27 cellular contexts compared by ENCODE assay signal in genomic region chr7:116166167-116166566, GRCh38. TPM values are rescaled to one million over a fixed set of nuclear protein-coding genes. Genes with fewer than 3 reads are reported as not detected.
DNase-seq lines count a peak whose midpoint lies in the region; ATAC-seq, FAIRE-seq and TF ChIP-seq lines count a peak whose summit lies in the region.
"Had no signal": no experiment of that assay in that cellular context is flagged by ENCODE, and none has a peak within 500 bp of the region (broad histone marks: within the 10 kb centered on the region; RNA-seq: fewer than 3 reads in every experiment).

No MANE protein-coding gene starts in this region.

- intact Hi-C loops in A673 (cut with micrococcal nuclease; ENCODE audit: unreplicated experiment) (no loop called here), IMR-90 (cut with micrococcal nuclease) (no loop called here), GM12878 (cut with micrococcal nuclease; ENCODE audit: unreplicated experiment) (no loop called here)

- BruUV-seq in A673 (replicated peaks; lab: Mats Ljungman, UMichigan), result no TSS peak
- BruUV-seq in IMR-90 (replicated peaks; lab: Mats Ljungman, UMichigan), result no TSS peak
- no TSS peak for BruUV-seq in GM12878 (replicated peaks; lab: Mats Ljungman, UMichigan)

- CTCF ChIA-PET in A673 (lab: Charles Lee), result interaction anchor here (0.5 kb wide), 1 partner anchor 1221 kb away, joined by 4 read pairs; no protein-coding TSS in a partner anchor
- CTCF ChIA-PET in IMR-90 (lab: Yijun Ruan, JAX), result interaction anchor here (1.2 kb wide), 1 partner anchor 28 kb away, joined by 3 read pairs; no protein-coding TSS in a partner anchor
- CTCF ChIA-PET in GM12878 (lab: Yijun Ruan, JAX), result interaction anchor here (0.8 to 3.1 kb wide), 9 partner anchors 8 to 425 kb away, joined by 3 to 19 read pairs (median 5); no protein-coding TSS in a partner anchor

- H3K18ac ChIP-seq in IMR-90 (ENCODE audit: low read depth, low read length), result peak overlapping the region; percentile 18; the same call in 1 of the 2 replicates

- H4K20me1 ChIP-seq in IMR-90 (ENCODE audit: insufficient read depth, low read length), result no peaks in the 10 kb centered on the region
- no peaks in the 10 kb centered on the region for H4K20me1 ChIP-seq in GM12878 (ENCODE audit: control insufficient read depth, insufficient read depth)

- H3K36me3 Mint-ChIP-seq in naive B cell, result no peaks in the 10 kb centered on the region

- H3K56ac ChIP-seq in IMR-90 (ENCODE audit: extremely low read depth, insufficient read depth, low read length), result no peak overlapping the region

- peak overlapping the region; percentile 26; the same call in 1 of the 3 replicates for H2BK15ac ChIP-seq in IMR-90 (ENCODE audit: low read depth, low read length)

- peak overlapping the region in 5 of 6 donors; percentile 1 to 94 (median 49) for H3K27ac Mint-ChIP-seq in naive B cell
- H3K27ac Mint-ChIP-seq: activated CD4-positive, alpha-beta T cell treated with anti-CD3 and anti-CD28 coated beads for 36 hours; nephron had no signal

- TF ChIP-seq RAD21 in IMR-90 (IDR thresholded peaks at IDR 0.05; ENCODE audit: low read length) (no peak), GM12878 (IDR thresholded peaks at IDR 0.05; ENCODE audit: insufficient read depth, low read depth, low read length) (no peak)

- H3K23ac ChIP-seq in IMR-90 (ENCODE audit: low read depth, low read length), result peak overlapping the region; percentile 68

- peaks cover 14% of the 10 kb centered on the region for H3K4me1 ChIP-seq in A673 (ENCODE audit: insufficient read depth, low read length, poor library complexity, severe bottlenecking)
- peaks cover 9% of the 10 kb centered on the region; the same call in 1 of the 2 replicates for H3K4me1 ChIP-seq in IMR-90 (ENCODE audit: control insufficient read depth, insufficient read depth, low read length)
- peaks cover 46% of the 10 kb centered on the region for H3K4me1 ChIP-seq in GM12878 (ENCODE audit: control insufficient read depth, insufficient read depth, low read length)
- H3K4me1 ChIP-seq: parathyroid adenoma, tibial artery had no signal

- no peak overlapping the region for H4K5ac ChIP-seq in IMR-90 (ENCODE audit: low read depth, low read length)

- no peak overlapping the region; a peak in 1 of 4 replicates for H4K8ac ChIP-seq in IMR-90 (ENCODE audit: low read depth in 2 of 2, low read length in 2 of 2)

- H3K4me1 Mint-ChIP-seq in naive B cell, result peaks cover 35 to 50% (median 43%) of the 10 kb centered on the region in 3 donors

- in situ Hi-C loops in IMR-90 (cut with MboI; ENCODE audit: low sequenced_read_pairs), result no loop called here
- in situ Hi-C loops in GM12878 (cut with MboI), result no loop called here

- no peak for ATAC-seq in IMR-90 (ENCODE audit: low read depth)
- ATAC-seq in GM12878, result no peak
- peak; percentile 21 to 23 for ATAC-seq in naive B cell (ENCODE audit: low read depth in 2 of 2)
- ATAC-seq in HG02981 (IDR thresholded peaks at IDR 0.05; ENCODE audit: unreplicated experiment), result no peak
- ATAC-seq in GM21786 (IDR thresholded peaks at IDR 0.05; ENCODE audit: unreplicated experiment), result no peak
- ATAC-seq in GM21529 (IDR thresholded peaks at IDR 0.05; ENCODE audit: unreplicated experiment), result no peak
- ATAC-seq: activated CD4-positive, alpha-beta T cell treated with anti-CD3 and anti-CD28 coated beads for 36 hours; esophagus mucosa; stimulated activated naive CD8-positive, alpha-beta T cell treated with anti-CD3 and anti-CD28 coated beads, Interleukin-15, Interleukin-2, amounts not matched to agents 100 U/mL and 50 U/mL, for 24 hours had no signal

- RAD21 ChIA-PET in GM12878 (lab: Charles Lee; ENCODE audit: unreplicated experiment), result interaction anchor here (1.4 to 2.0 kb wide), 4 partner anchors 14 to 70 kb away, joined by 4 to 7 read pairs (median 7); partner anchors contain the start of gene TES

- H3K9me3 ChIP-seq in A673 (ENCODE audit: low read depth, low read length, poor library complexity, severe bottlenecking), result no peaks in the 10 kb centered on the region
- no peaks in the 10 kb centered on the region for H3K9me3 ChIP-seq in IMR-90 (ENCODE audit: control insufficient read depth, insufficient read depth, low read length)
- H3K9me3 ChIP-seq in GM12878 (replicated peaks; ENCODE audit: control insufficient read depth, insufficient read depth, low read length), result no peaks in the 10 kb centered on the region; the same call in 2 of the 3 replicates
- H3K9me3 ChIP-seq: sigmoid colon, tibial artery had no signal

- no CpG with 5 or more reads among the region's 2 CpGs for WGBS in IMR-90 (ENCODE audit: extremely low coverage in 2 of 2, insufficient read length in 1 of 2), 2 experiments
- WGBS in GM12878 (ENCODE audit: insufficient coverage, insufficient replicate concordance, low lambda C conversion rate, missing lambda C conversion rate), result 98% methylated on average over 2 of the region's 2 CpGs

- no peak overlapping the region for H2BK5ac ChIP-seq in IMR-90 (ENCODE audit: low read depth, low read length, poor library complexity, severe bottlenecking)

- H3K4ac ChIP-seq in IMR-90 (ENCODE audit: low read depth, low read length), result peak overlapping the region; percentile 69; the same call in 1 of the 2 replicates

- H3K79me2 ChIP-seq in GM12878 (ENCODE audit: control insufficient read depth, insufficient read depth, low read length), result no peaks in the 10 kb centered on the region
- H3K79me2 ChIP-seq: parathyroid adenoma had no signal

- H3K36me3 ChIP-seq in A673 (ENCODE audit: insufficient read depth, low read length, poor library complexity, severe bottlenecking) (no peaks in the 10 kb centered on the region), IMR-90 (ENCODE audit: control insufficient read depth, insufficient read depth, low read length) (no peaks in the 10 kb centered on the region), GM12878 (ENCODE audit: control insufficient read depth in 2 of 2, insufficient read depth in 2 of 2, low read length in 1 of 2) (no peaks in the 10 kb centered on the region)
- H3K36me3 ChIP-seq: sigmoid colon, tibial artery had no signal

- no peak overlapping the region for H3K4me2 ChIP-seq in IMR-90 (ENCODE audit: low read depth, low read length)
- H3K4me2 ChIP-seq in GM12878 (ENCODE audit: control insufficient read depth, insufficient read depth), result 0 out of 2 replicates have a peak overlapping the region, but pooled peaks have one; percentile 5

- H3K9me3 Mint-ChIP-seq in naive B cell, result peaks cover 0 to 1% (median 0%) of the 10 kb centered on the region in 7 donors
- H3K9me3 Mint-ChIP-seq: nephron had no signal

- TF ChIP-seq EP300 in GM12878 (IDR thresholded peaks at IDR 0.05; ENCODE audit: borderline replicate concordance in 1 of 2, control insufficient read depth in 1 of 2, low read depth in 2 of 2, low read length in 2 of 2), result no peak

- SMC1A ChIA-PET in GM12878 (lab: Charles Lee; ENCODE audit: uncharacterized antibody, unreplicated experiment), result interaction anchor here (1.2 to 2.2 kb wide), 8 partner anchors 10 to 425 kb away, joined by 3 to 11 read pairs (median 4); no protein-coding TSS in a partner anchor

- TF ChIP-seq CTCF in A673 (conservative IDR thresholded peaks at IDR 0.05; ENCODE audit: low read depth, low read length) (no peak), IMR-90 (conservative IDR thresholded peaks at IDR 0.05; ENCODE audit: low read depth, low read length) (no peak), GM12878 (IDR thresholded peaks at IDR 0.05 in 2 of 3, conservative IDR thresholded peaks at IDR 0.05 in 1 of 3; ENCODE audit: control insufficient read depth in 2 of 3, extremely low read depth in 1 of 3, insufficient read depth in 1 of 3, low read depth in 3 of 3, low read length in 3 of 3) (no peak)

- DNase-seq in A673 (ENCODE audit: low spot score) (no peak), IMR-90 (peak; percentile 58), GM12878 (ENCODE audit: low read depth, low spot score) (no peak), naive B cell (no peak), pons (ENCODE audit: low spot score) (no peak)
- DNase-seq: 8988T; activated CD4-positive, alpha-beta T cell treated with anti-CD3 and anti-CD28 coated beads for 36 hours; activated naive CD4-positive, alpha-beta T cell treated with anti-CD3 and anti-CD28 coated beads, Interleukin-2, amount 50 U/mL, for 16 hours; activated T-cell treated with anti-CD3 and anti-CD28 coated beads, Interleukin-2, amount 50 U/mL, for 48 hours; Calu3; effector CD8-positive, alpha-beta T cell; EL; GOT3; NCI-H1417; NCI-H69; Right ventricle myocardium superior; sigmoid colon; stimulated activated CD4-positive, alpha-beta T cell treated with anti-CD3 and anti-CD28 coated beads, Interleukin-1b, Interleukin-23, amount 100 ng/mL, for 48 hours; stimulated activated naive CD8-positive, alpha-beta T cell treated with anti-CD3 and anti-CD28 coated beads, Interleukin-15, Interleukin-2, amounts not matched to agents 100 U/mL and 50 U/mL, for 24 hours; tibial artery had no signal

- H2AFZ ChIP-seq in IMR-90 (replicated peaks; ENCODE audit: low read length, poor library complexity) (no peak overlapping the region), GM12878 (ENCODE audit: control insufficient read depth, low read depth, low read length) (peak overlapping the region; percentile 41)
- H2AFZ ChIP-seq: parathyroid adenoma had no signal

- FAIRE-seq in GM12878 (lab: Jason Lieb, UNC), result no peak
- FAIRE-seq: HTR-8/SVneo had no signal

- H2BK20ac ChIP-seq in IMR-90 (ENCODE audit: low read depth, low read length), result peak overlapping the region; percentile 64; the same call in 1 of the 2 replicates

- H3K4me3 ChIP-seq in A673 (ENCODE audit: low read depth, low read length, poor library complexity, severe bottlenecking), result no peak overlapping the region
- no peak overlapping the region for H3K4me3 ChIP-seq in IMR-90 (ENCODE audit: insufficient read depth, low read depth, low read length)
- no peak overlapping the region for H3K4me3 ChIP-seq in GM12878
- H3K4me3 ChIP-seq: sigmoid colon, tibial artery had no signal

- peak overlapping the region; percentile 31; the same call in 1 of the 2 replicates for H2AK5ac ChIP-seq in IMR-90 (ENCODE audit: low read depth, low read length)

- H3K27me3 Mint-ChIP-seq in naive B cell, result peaks cover 0 to 8% (median 0%) of the 10 kb centered on the region in 3 donors

- H2BK120ac ChIP-seq in IMR-90 (ENCODE audit: low read depth, low read length), result peak overlapping the region; percentile 39; the same call in 1 of the 2 replicates

- TF ChIP-seq POLR2A in IMR-90 (IDR thresholded peaks at IDR 0.05; ENCODE audit: low read depth, low read length), result no peak
- no peak for TF ChIP-seq POLR2A in GM12878 (IDR thresholded peaks at IDR 0.05; ENCODE audit: low read depth, low read length)

- no peaks in the 10 kb centered on the region for H3K79me1 ChIP-seq in IMR-90 (ENCODE audit: low read depth in 1 of 2, low read length in 2 of 2)

- H3K27ac ChIP-seq in A673 (ENCODE audit: low read depth, low read length, poor library complexity, severe bottlenecking), result peak overlapping the region; percentile 13
- H3K27ac ChIP-seq in IMR-90 (ENCODE audit: insufficient read depth, low read length), result no peak overlapping the region
- peak overlapping the region; percentile 38 for H3K27ac ChIP-seq in GM12878 (ENCODE audit: control insufficient read depth, insufficient read depth)
- H3K27ac ChIP-seq: parathyroid adenoma, sigmoid colon, tibial artery had no signal

- H3K27me3 ChIP-seq in A673 (replicated peaks; ENCODE audit: insufficient read depth, low read depth, low read length, poor library complexity), result no peaks in the 10 kb centered on the region
- H3K27me3 ChIP-seq in IMR-90 (ENCODE audit: control insufficient read depth, insufficient read depth, low read length), result no peaks in the 10 kb centered on the region; the same call in 1 of the 2 replicates
- H3K27me3 ChIP-seq in GM12878 (replicated peaks in 1 of 2; ENCODE audit: control insufficient read depth in 2 of 2, insufficient read depth in 2 of 2, low read length in 1 of 2), result no peaks in the 10 kb centered on the region
- H3K27me3 ChIP-seq: sigmoid colon, tibial artery had no signal

- 0 out of 2 replicates have a peak, but pooled peaks cover 5% of the 10 kb centered on the region for H3K9me1 ChIP-seq in IMR-90 (ENCODE audit: insufficient read depth, low read length)

- H4K91ac ChIP-seq in IMR-90 (ENCODE audit: insufficient read depth, low read depth, low read length), result 0 out of 2 replicates have a peak overlapping the region, but pooled peaks have one; percentile 26

- H3K14ac ChIP-seq in IMR-90 (replicated peaks; ENCODE audit: low read depth, low read length), result peak overlapping the region; percentile 74

- POLR2A ChIA-PET in A673 (lab: Charles Lee; ENCODE audit: low non-redundant PET), result no interaction called here
- POLR2A ChIA-PET in IMR-90 (lab: Charles Lee; ENCODE audit: unreplicated experiment), result no interaction called here
- POLR2A ChIA-PET in GM12878 (lab: Charles Lee), result no interaction called here

- no peak overlapping the region for H2AK9ac ChIP-seq in IMR-90 (replicated peaks; ENCODE audit: low read depth, low read length, poor library complexity)

- H3K4me3 Mint-ChIP-seq in naive B cell, result peak overlapping the region in 5 of 8 donors; percentile 2 to 54 (median 14)
- H3K4me3 Mint-ChIP-seq: activated CD4-positive, alpha-beta T cell treated with anti-CD3 and anti-CD28 coated beads for 36 hours; nephron had no signal

- dilution Hi-C loops in IMR-90 (cut with HindIII; ENCODE audit: low sequenced_read_pairs, unreplicated experiment), result no loop called here

- H3K9ac ChIP-seq in IMR-90 (ENCODE audit: low read depth, low read length), result no peak overlapping the region
- no peak overlapping the region for H3K9ac ChIP-seq in GM12878 (ENCODE audit: control insufficient read depth, insufficient read depth, low read length)
- H3K9ac ChIP-seq: parathyroid adenoma had no signal

RNA-seq across cellular contexts. Expression of gene TES, which starts 44.2 kb away (rescaled TPM):
- 115 and 121 TPM in 2 replicates for total RNA-seq in A673 (2021)
- 83.3 and 91.9 TPM in 2 replicates for total RNA-seq in IMR-90 (2012; rRNA removed)
- polyA plus RNA-seq in IMR-90 (2012; rRNA removed), result 49.7 and 54.0 TPM in 2 replicates
- polyA plus RNA-seq in IMR-90 (2012; cell fraction: cytosol; rRNA removed), result 20.3 and 32.9 TPM in 2 replicates
- 17.8 and 73.1 TPM in 2 replicates for polyA plus RNA-seq in IMR-90 (2012; cell fraction: nucleus; rRNA removed; ENCODE audit: low replicate concordance)
- 23.9 and 26.5 TPM in 2 replicates for total RNA-seq in GM12878 (2013; cell fraction: nucleolus; rRNA removed)
- total RNA-seq in GM12878 (2014; rRNA removed), result 66.4 and 73.2 TPM in 2 replicates
- 59.7 and 59.8 TPM in 2 replicates for total RNA-seq in GM12878 (2014; rRNA removed; fragmentation: Illumina TruSeq; extraction: Trizol)
- 48.5 and 58.7 TPM in 2 replicates for total RNA-seq in GM12878 (2021)
- polyA plus RNA-seq in GM12878 (2011; ENCODE audit: low read depth), result 36.0 TPM
- 54.3 and 70.1 TPM in 2 replicates for polyA plus RNA-seq in GM12878 (2011; rRNA removed)
- polyA plus RNA-seq in GM12878 (2011; cell fraction: cytosol; rRNA removed), result 33.3 and 36.5 TPM in 2 replicates
- polyA plus RNA-seq in GM12878 (2011; cell fraction: nucleus; rRNA removed), result 28.9 and 71.6 TPM in 2 replicates
- polyA plus RNA-seq in GM12878 (2012), result 40.6 and 44.6 TPM in 2 replicates
- 63.4 and 77.1 TPM in 2 replicates for polyA plus RNA-seq in GM12878 (2014; fragmentation: Illumina TruSeq; extraction: Trizol)
- polyA plus RNA-seq in GM12878 (2014; fragmentation: Nextera tagmentation; extraction: Ambion mirVana), result 10 to 100 TPM; 31.2 to 41.7 TPM
- polyA plus RNA-seq in GM12878 (2014; rRNA removed), result 49.5 and 50.9 TPM in 2 replicates
- 10 to 100 TPM; 70.6 to 77.5 TPM for polyA plus RNA-seq in GM12878 (2016; fragmentation: Nextera tagmentation; extraction: Ambion mirVana)
- 36.1 and 40.0 TPM in 2 replicates for polyA minus RNA-seq in GM12878 (2011; rRNA and poly(A)+ RNA removed)
- 12.0 and 17.5 TPM in 2 replicates for polyA minus RNA-seq in GM12878 (2011; cell fraction: cytosol; rRNA and poly(A)+ RNA removed)
- 11.0 and 28.4 TPM in 2 replicates for polyA minus RNA-seq in GM12878 (2011; cell fraction: nucleus; rRNA and poly(A)+ RNA removed)
- 100 to 1,000 TPM in 5 of 6 donors, 10 to 100 TPM in 1; 98.1 to 195 (median 133) TPM for polyA plus RNA-seq in naive B cell (ENCODE audit: low read depth in 6 of 6)

Comparison
In these comparisons a context has a peak if more than half of its experiments do, and no peak if none do; other contexts are left out.
1. ATAC-seq: peak in naive B cell (2 of 2); none in IMR-90 (single experiment), GM12878 (single experiment), HG02981 (single experiment), GM21786 (single experiment) and GM21529 (single experiment).